ENCODE assay signal across 2 cellular contexts in genomic region chr2:231052494-231053451, GRCh38.
TF ChIP-seq lines count a peak whose summit lies in the region.

No MANE protein-coding gene starts in this region.

TF ChIP-seq in GM23338, 12 proteins besides CTCF, POLR2A, EP300 and RAD21:
- TF ChIP-seq EZH2 (IDR thresholded peaks at IDR 0.05; ENCODE audit: low read depth, unreplicated experiment): peak; percentile 45
- TF ChIP-seq REST (IDR thresholded peaks at IDR 0.05; ENCODE audit: unreplicated experiment): no peak
- TF ChIP-seq POLR2AphosphoS5 (IDR thresholded peaks at IDR 0.05; ENCODE audit: low read depth): peak; percentile 55; the same call in 1 of the 2 replicates
- TF ChIP-seq NANOG (IDR thresholded peaks at IDR 0.05; ENCODE audit: borderline replicate concordance): no peak

TF ChIP-seq in SK-N-SH, 30 proteins besides CTCF, POLR2A, EP300 and RAD21:
- TF ChIP-seq USF2 (IDR thresholded peaks at IDR 0.05; ENCODE audit: borderline replicate concordance, low read depth, low read length) (no peak), RFX5 (IDR thresholded peaks at IDR 0.05; ENCODE audit: low read length) (no peak; the same call in 1 of the 2 replicates), RXRA (IDR thresholded peaks at IDR 0.05; ENCODE audit: borderline replicate concordance, low read depth) (no peak), USF1 (IDR thresholded peaks at IDR 0.05; ENCODE audit: borderline replicate concordance, low read depth) (no peak; the same call in 1 of the 2 replicates), FOSL2 (IDR thresholded peaks at IDR 0.05; ENCODE audit: borderline replicate concordance, low read depth) (no peak), MEF2A (IDR thresholded peaks at IDR 0.05; ENCODE audit: borderline replicate concordance, low read depth) (no peak), SMC3 (IDR thresholded peaks at IDR 0.05; ENCODE audit: low read depth, low read length) (peak; percentile 67), ZBTB33 (IDR thresholded peaks at IDR 0.05; ENCODE audit: borderline replicate concordance, low read depth) (no peak), NFIC (IDR thresholded peaks at IDR 0.05; ENCODE audit: borderline replicate concordance) (no peak), REST (IDR thresholded peaks at IDR 0.05; ENCODE audit: low read depth, low read length) (no peak), YY1 (IDR thresholded peaks at IDR 0.05; ENCODE audit: low read depth) (peak; percentile 28; the same call in 1 of the 2 replicates), ELF1 (IDR thresholded peaks at IDR 0.05) (0 out of 2 replicates have a peak, but pooled peaks have one; percentile 25), FOXM1 (IDR thresholded peaks at IDR 0.05; ENCODE audit: low read depth) (no peak), JUND (IDR thresholded peaks at IDR 0.05) (no peak), MAX (IDR thresholded peaks at IDR 0.05; ENCODE audit: low read depth) (peak; percentile 76; the same call in 1 of the 2 replicates), EZH2phosphoT487 (IDR thresholded peaks at IDR 0.05; ENCODE audit: borderline replicate concordance, low read depth) (no peak), CHD2 (IDR thresholded peaks at IDR 0.05; ENCODE audit: low read length, partially characterized antibody) (peak; percentile 62), TAF1 (IDR thresholded peaks at IDR 0.05; ENCODE audit: borderline replicate concordance, low read depth, low read length) (peak; percentile 34; the same call in 1 of the 2 replicates), TEAD4 (IDR thresholded peaks at IDR 0.05; ENCODE audit: borderline replicate concordance, insufficient read depth) (0 out of 2 replicates have a peak, but pooled peaks have one; percentile 15), IRF3 (IDR thresholded peaks at IDR 0.05; ENCODE audit: low read depth, low read length) (no peak), TCF12 (IDR thresholded peaks at IDR 0.05) (no peak), SIN3A (IDR thresholded peaks at IDR 0.05; ENCODE audit: borderline replicate concordance, low read depth, low read length) (0 out of 2 replicates have a peak, but pooled peaks have one; percentile 13), RCOR1 (IDR thresholded peaks at IDR 0.05; ENCODE audit: low read length) (no peak), GATA2 (CRISPR knock-in tag; IDR thresholded peaks at IDR 0.05) (no peak), MXI1 (IDR thresholded peaks at IDR 0.05; ENCODE audit: low read depth, low read length) (0 out of 2 replicates have a peak, but pooled peaks have one; percentile 37), PBX3 (IDR thresholded peaks at IDR 0.05) (no peak), FOXJ3 (CRISPR knock-in tag; IDR thresholded peaks at IDR 0.05) (no peak), POLR2AphosphoS5 (IDR thresholded peaks at IDR 0.05; ENCODE audit: low read depth, low read length) (peak; percentile 15; the same call in 1 of the 2 replicates), GABPA (IDR thresholded peaks at IDR 0.05; ENCODE audit: low read depth) (peak; percentile 67; the same call in 1 of the 2 replicates), NRF1 (IDR thresholded peaks at IDR 0.05; ENCODE audit: low read depth, low read length) (peak; percentile 35; the same call in 1 of the 2 replicates)
